ENCODE assay signal across 1 cellular context in genomic region chr14:35390577-35391387, GRCh38.
TF ChIP-seq lines count a peak whose summit lies in the region.

No MANE protein-coding gene starts in this region.

TF ChIP-seq in GM12878, 131 proteins besides CTCF, POLR2A, EP300 and RAD21 (continued from another document):
- TF ChIP-seq REST (IDR thresholded peaks at IDR 0.05; ENCODE audit: low read depth, low read length) (no peak), DPF2 (IDR thresholded peaks at IDR 0.05) (peak; percentile 95), IKZF1 (conservative IDR thresholded peaks at IDR 0.05) (0 out of 2 replicates have a peak, but pooled peaks have one; percentile 33), ATF2 (IDR thresholded peaks at IDR 0.05; ENCODE audit: low read length) (no peak), NRF1 (conservative IDR thresholded peaks at IDR 0.05; ENCODE audit: low read depth, low read length) (no peak), BRCA1 (IDR thresholded peaks at IDR 0.05; ENCODE audit: low read depth, low read length) (no peak), FOXK2 (IDR thresholded peaks at IDR 0.05) (no peak), SREBF1 (IDR thresholded peaks at IDR 0.05; ENCODE audit: low read length) (no peak), RAD51 (IDR thresholded peaks at IDR 0.05) (no peak), SMAD1 (IDR thresholded peaks at IDR 0.05; ENCODE audit: low read depth, partially characterized antibody) (peak; percentile 92), NR2C2 (IDR thresholded peaks at IDR 0.05; ENCODE audit: borderline replicate concordance, control insufficient read depth, insufficient read length, low read depth) (no peak), CBFB (IDR thresholded peaks at IDR 0.05; ENCODE audit: low read depth) (no peak)
TF ChIP-seq in GM12878: peak in this region for 6.
